8 cellular contexts compared by ENCODE assay signal in genomic region chr21:44800103-44800502, GRCh38. TPM values are rescaled to one million over a fixed set of nuclear protein-coding genes. Genes with fewer than 3 reads are reported as not detected.
A peak's percentile ranks its signal among the peaks of the same experiment; 100 is the strongest.
DNase-seq lines count a peak whose midpoint lies in the region; ATAC-seq and TF ChIP-seq lines count a peak whose summit lies in the region.

No MANE protein-coding gene starts in this region.

- H3K27me3 ChIP-seq in PC-3 (ENCODE audit: low read length) (no peaks in the 10 kb centered on the region), suprapubic skin (no peaks in the 10 kb centered on the region)

- no peaks in the 10 kb centered on the region for H3K9me2 ChIP-seq in PC-3 (replicated peaks; ENCODE audit: low read length)

- H3K4me1 Mint-ChIP-seq in activated CD4-positive, alpha-beta T cell treated with anti-CD3 and anti-CD28 coated beads for 36 hours: peaks cover 70% of the 10 kb centered on the region
- peaks cover 32% of the 10 kb centered on the region for H3K4me1 Mint-ChIP-seq in chondrocyte (ENCODE audit: low read depth)
- peaks cover 44% of the 10 kb centered on the region for H3K4me1 Mint-ChIP-seq in nephron progenitor cell

- H3K9me3 ChIP-seq in PC-3 (ENCODE audit: low read length) (no peaks in the 10 kb centered on the region), suprapubic skin (no peaks in the 10 kb centered on the region)

- POLR2A ChIA-PET in activated CD4-positive, alpha-beta T cell treated with anti-CD3 and anti-CD28 coated beads for 36 hours (lab: Charles Lee): no interaction called here
- POLR2A ChIA-PET in PC-3 (lab: Charles Lee; ENCODE audit: unreplicated experiment): interaction anchor here (0.6 to 1.3 kb wide), 2 partner anchors 36 to 64 kb away, joined by 4 read pairs; no protein-coding TSS in a partner anchor

- H3K9me3 Mint-ChIP-seq in activated CD4-positive, alpha-beta T cell treated with anti-CD3 and anti-CD28 coated beads for 36 hours (ENCODE audit: low read depth): no peaks in the 10 kb centered on the region
- H3K9me3 Mint-ChIP-seq in chondrocyte (ENCODE audit: low read depth) (no peaks in the 10 kb centered on the region), nephron progenitor cell (peaks cover 3% of the 10 kb centered on the region)

- no peak overlapping the region for H3K27ac ChIP-seq in PC-3 (ENCODE audit: low read length)
- no peak overlapping the region for H3K27ac ChIP-seq in suprapubic skin

- H3K4me2 ChIP-seq in PC-3 (ENCODE audit: low read length): peak overlapping the region; percentile 97

- peaks cover 43% of the 10 kb centered on the region for H4K20me1 ChIP-seq in PC-3 (ENCODE audit: low read length)

- H2AFZ ChIP-seq in PC-3 (ENCODE audit: low read length): no peak overlapping the region

- intact Hi-C loops in activated CD4-positive, alpha-beta T cell treated with anti-CD3 and anti-CD28 coated beads for 36 hours (cut with DNase I, micrococcal nuclease): loop anchor here (2.0 to 5.0 kb wide), 4 partner anchors 47 to 277 kb away; partner anchors contain the start of gene ITGB2 (in 1 of the 2)
- intact Hi-C loops in PC-3 (cut with micrococcal nuclease): loop anchor here (1.0 to 2.0 kb wide), 4 partner anchors 47 to 141 kb away; partner anchors contain the start of gene SLX9

- no peak for TF ChIP-seq EP300 in suprapubic skin (IDR thresholded peaks at IDR 0.05)

- H3K36me3 Mint-ChIP-seq in activated CD4-positive, alpha-beta T cell treated with anti-CD3 and anti-CD28 coated beads for 36 hours (ENCODE audit: low read depth): peaks cover 60% of the 10 kb centered on the region
- H3K36me3 Mint-ChIP-seq in chondrocyte (ENCODE audit: low read depth): peaks cover 6% of the 10 kb centered on the region
- H3K36me3 Mint-ChIP-seq in nephron progenitor cell (ENCODE audit: low read depth): peaks cover 49% of the 10 kb centered on the region

- H3K27ac Mint-ChIP-seq in activated CD4-positive, alpha-beta T cell treated with anti-CD3 and anti-CD28 coated beads for 36 hours: peak overlapping the region; percentile 90
- H3K27ac Mint-ChIP-seq in chondrocyte (ENCODE audit: unreplicated experiment): peak overlapping the region; percentile 10
- H3K27ac Mint-ChIP-seq in nephron progenitor cell: no peak overlapping the region

- no peaks in the 10 kb centered on the region for H3K27me3 Mint-ChIP-seq in activated CD4-positive, alpha-beta T cell treated with anti-CD3 and anti-CD28 coated beads for 36 hours
- no peaks in the 10 kb centered on the region for H3K27me3 Mint-ChIP-seq in chondrocyte (ENCODE audit: low read depth)
- H3K27me3 Mint-ChIP-seq in nephron progenitor cell (ENCODE audit: low read depth, poor library complexity): no peaks in the 10 kb centered on the region

- WGBS in suprapubic skin: 38% methylated on average over 12 of the region's 12 CpGs

- CTCF ChIA-PET in activated CD4-positive, alpha-beta T cell treated with anti-CD3 and anti-CD28 coated beads for 36 hours (lab: Charles Lee): interaction anchor here (0.8 to 3.1 kb wide), 18 partner anchors 8 to 290 kb away, joined by 3 to 19 read pairs (median 4); partner anchors contain the start of genes PTTG1IP and SLX9
- CTCF ChIA-PET in PC-3 (lab: Charles Lee): interaction anchor here (0.7 to 0.8 kb wide), 2 partner anchors 74 to 132 kb away, joined by 3 to 8 read pairs; partner anchors contain the start of gene PTTG1IP

- no peaks in the 10 kb centered on the region for H3F3A ChIP-seq in PC-3 (ENCODE audit: low read length, unreplicated experiment)

- peak overlapping the region; percentile 94 for H3K4me3 ChIP-seq in PC-3 (ENCODE audit: low read length)
- no peak overlapping the region for H3K4me3 ChIP-seq in suprapubic skin

- TF ChIP-seq POLR2A in suprapubic skin (IDR thresholded peaks at IDR 0.05): no peak

- H3K79me2 ChIP-seq in PC-3 (ENCODE audit: low read length): peaks cover 91% of the 10 kb centered on the region

- ATAC-seq in activated CD4-positive, alpha-beta T cell treated with anti-CD3 and anti-CD28 coated beads for 36 hours: no peak
- peak; percentile 29 for ATAC-seq in PC-3

- H3K36me3 ChIP-seq in PC-3 (ENCODE audit: low read depth, low read length): peaks cover 58% of the 10 kb centered on the region; the same call in 1 of the 2 replicates
- peaks cover 13% of the 10 kb centered on the region for H3K36me3 ChIP-seq in suprapubic skin

- TF ChIP-seq CTCF in PC-3 (conservative IDR thresholded peaks at IDR 0.05; ENCODE audit: low read depth, low read length): peak; percentile 80
- TF ChIP-seq CTCF in chondrocyte (IDR thresholded peaks at IDR 0.05): peak; percentile 78
- TF ChIP-seq CTCF in nephron progenitor cell (IDR thresholded peaks at IDR 0.05): no peak
- TF ChIP-seq CTCF in suprapubic skin (IDR thresholded peaks at IDR 0.05): no peak

- DNase-seq in activated CD4-positive, alpha-beta T cell treated with anti-CD3 and anti-CD28 coated beads for 36 hours: peak; percentile 50
- no peak for DNase-seq in activated CD4-positive, alpha-beta T cell treated with anti-CD3 and anti-CD28 coated beads, Interleukin-2, amount 50 U/mL, for 4 hours
- DNase-seq in PC-3: peak; percentile 75
- DNase-seq in chondrocyte (ENCODE audit: low spot score): no peak
- DNase-seq in nephron progenitor cell: no peak
- no peak for DNase-seq in ureter (ENCODE audit: low spot score)
- DNase-seq in NCI-H446 treated with DMSO at 0.1 percent for 48 hours (lab: John Stamatoyannopoulos, UW): no peak
- DNase-seq in suprapubic skin (ENCODE audit: low spot score in 2 of 2): no peak

- H3K4me3 Mint-ChIP-seq in activated CD4-positive, alpha-beta T cell treated with anti-CD3 and anti-CD28 coated beads for 36 hours: peak overlapping the region; percentile 94
- peak overlapping the region; percentile 94 for H3K4me3 Mint-ChIP-seq in chondrocyte (ENCODE audit: unreplicated experiment)
- H3K4me3 Mint-ChIP-seq in nephron progenitor cell: peak overlapping the region; percentile 99

- H3K4me1 ChIP-seq in PC-3 (ENCODE audit: insufficient read depth, low read length): peaks cover 22% of the 10 kb centered on the region
- peaks cover 34% of the 10 kb centered on the region for H3K4me1 ChIP-seq in suprapubic skin

- H3K9ac ChIP-seq in PC-3 (ENCODE audit: low read length): peak overlapping the region; percentile 99

- BruUV-seq in PC-3 (replicated peaks; lab: Mats Ljungman, UMichigan): no TSS peak

RNA-seq across cellular contexts. Expression of gene UBE2G2, which starts 1.5 kb away (rescaled TPM):
- 100 to 1,000 TPM; 103 to 121 TPM for total RNA-seq in activated CD4-positive, alpha-beta T cell treated with anti-CD3 and anti-CD28 coated beads for 36 hours
- 159 and 189 TPM in 2 replicates for total RNA-seq in PC-3 (2014; rRNA removed)
- total RNA-seq in chondrocyte: 48.5 to 75.5 TPM (median 54.8 TPM) in 3 replicates
- total RNA-seq in ureter: 126 TPM
- 100 to 1,000 TPM in 2 of 4 donors, 10 to 100 TPM in 2; 62.5 to 126 (median 91.6) TPM for total RNA-seq in suprapubic skin

RNA-seq across cellular contexts. Expression of gene SUMO3, which starts 17.8 kb away (rescaled TPM):
- 10 to 100 TPM; 83.4 to 84.9 TPM for total RNA-seq in activated CD4-positive, alpha-beta T cell treated with anti-CD3 and anti-CD28 coated beads for 36 hours
- total RNA-seq in PC-3 (2014; rRNA removed): 242 and 290 TPM in 2 replicates
- total RNA-seq in chondrocyte: 51.3 to 60.3 TPM (median 52.3 TPM) in 3 replicates
- total RNA-seq in ureter: 73.4 TPM
- 10 to 100 TPM; 30.5 to 38.3 (median 35.9) TPM for total RNA-seq in suprapubic skin

Comparison
In these comparisons a context has a peak if more than half of its experiments do, and no peak if none do; other contexts are left out.
1. DNase-seq: peak in activated CD4-positive, alpha-beta T cell treated with anti-CD3 and anti-CD28 coated beads for 36 hours (single experiment) and PC-3 (single experiment); none in activated CD4-positive, alpha-beta T cell treated with anti-CD3 and anti-CD28 coated beads, Interleukin-2, amount 50 U/mL, for 4 hours (0 of 2), chondrocyte (single experiment), nephron progenitor cell (single experiment), ureter (single experiment), NCI-H446 treated with DMSO at 0.1 percent for 48 hours (single experiment) and suprapubic skin (0 of 2).
2. CTCF ChIP-seq: peak in PC-3 (single experiment) and chondrocyte (single experiment); none in nephron progenitor cell (single experiment) and suprapubic skin (0 of 2).
3. Peak in every context shown above with its lines, with median percentiles within 50 percentile points of each other: H3K4me3 Mint-ChIP-seq.